ENCODE assay signal across 1 cellular context in the genomic region with DNA sequence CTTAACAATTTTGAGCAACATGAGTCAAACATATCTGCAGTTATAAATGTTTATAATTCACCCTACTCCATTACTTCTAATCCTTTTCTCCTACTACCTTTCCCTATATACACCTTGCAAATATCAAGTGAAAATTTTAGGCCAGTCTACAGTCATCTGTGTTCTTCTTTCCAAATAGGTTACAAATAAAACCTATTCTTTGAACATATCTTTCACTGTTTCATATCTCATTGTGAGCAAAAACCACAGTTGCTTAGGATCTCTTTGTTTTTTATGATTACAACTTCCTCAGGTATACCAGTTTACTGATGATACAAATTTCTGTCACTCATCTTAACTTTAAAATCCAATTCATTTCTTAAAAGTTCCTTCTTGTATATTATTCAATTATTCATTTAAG.
TF ChIP-seq lines count a peak whose summit lies in the region.

No MANE protein-coding gene starts in this region.

TF ChIP-seq in GM12878, 131 proteins besides CTCF, POLR2A, EP300 and RAD21 (continued from another document):
- TF ChIP-seq, protein P1, sequence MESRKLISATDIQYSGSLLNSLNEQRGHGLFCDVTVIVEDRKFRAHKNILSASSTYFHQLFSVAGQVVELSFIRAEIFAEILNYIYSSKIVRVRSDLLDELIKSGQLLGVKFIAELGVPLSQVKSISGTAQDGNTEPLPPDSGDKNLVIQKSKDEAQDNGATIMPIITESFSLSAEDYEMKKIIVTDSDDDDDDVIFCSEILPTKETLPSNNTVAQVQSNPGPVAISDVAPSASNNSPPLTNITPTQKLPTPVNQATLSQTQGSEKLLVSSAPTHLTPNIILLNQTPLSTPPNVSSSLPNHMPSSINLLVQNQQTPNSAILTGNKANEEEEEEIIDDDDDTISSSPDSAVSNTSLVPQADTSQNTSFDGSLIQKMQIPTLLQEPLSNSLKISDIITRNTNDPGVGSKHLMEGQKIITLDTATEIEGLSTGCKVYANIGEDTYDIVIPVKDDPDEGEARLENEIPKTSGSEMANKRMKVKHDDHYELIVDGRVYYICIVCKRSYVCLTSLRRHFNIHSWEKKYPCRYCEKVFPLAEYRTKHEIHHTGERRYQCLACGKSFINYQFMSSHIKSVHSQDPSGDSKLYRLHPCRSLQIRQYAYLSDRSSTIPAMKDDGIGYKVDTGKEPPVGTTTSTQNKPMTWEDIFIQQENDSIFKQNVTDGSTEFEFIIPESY (IDR thresholded peaks at IDR 0.05): no peak
- TF ChIP-seq HDAC6 (IDR thresholded peaks at IDR 0.05; ENCODE audit: unreplicated experiment) (no peak), STAT3 (IDR thresholded peaks at IDR 0.05; ENCODE audit: low read depth, low read length) (no peak), TCF12 (IDR thresholded peaks at IDR 0.05; ENCODE audit: low read depth, low read length) (no peak), JUND (IDR thresholded peaks at IDR 0.05; ENCODE audit: low read depth, low read length) (no peak), NR2C2 (IDR thresholded peaks at IDR 0.05; ENCODE audit: borderline replicate concordance, control insufficient read depth, insufficient read length, low read depth) (no peak), IKZF2 (IDR thresholded peaks at IDR 0.05) (no peak), SUPT20H (IDR thresholded peaks at IDR 0.05; ENCODE audit: borderline replicate concordance, control insufficient read depth, low read depth, low read length) (no peak), ZNF24 (IDR thresholded peaks at IDR 0.05) (no peak)
- TF ChIP-seq, protein P2, sequence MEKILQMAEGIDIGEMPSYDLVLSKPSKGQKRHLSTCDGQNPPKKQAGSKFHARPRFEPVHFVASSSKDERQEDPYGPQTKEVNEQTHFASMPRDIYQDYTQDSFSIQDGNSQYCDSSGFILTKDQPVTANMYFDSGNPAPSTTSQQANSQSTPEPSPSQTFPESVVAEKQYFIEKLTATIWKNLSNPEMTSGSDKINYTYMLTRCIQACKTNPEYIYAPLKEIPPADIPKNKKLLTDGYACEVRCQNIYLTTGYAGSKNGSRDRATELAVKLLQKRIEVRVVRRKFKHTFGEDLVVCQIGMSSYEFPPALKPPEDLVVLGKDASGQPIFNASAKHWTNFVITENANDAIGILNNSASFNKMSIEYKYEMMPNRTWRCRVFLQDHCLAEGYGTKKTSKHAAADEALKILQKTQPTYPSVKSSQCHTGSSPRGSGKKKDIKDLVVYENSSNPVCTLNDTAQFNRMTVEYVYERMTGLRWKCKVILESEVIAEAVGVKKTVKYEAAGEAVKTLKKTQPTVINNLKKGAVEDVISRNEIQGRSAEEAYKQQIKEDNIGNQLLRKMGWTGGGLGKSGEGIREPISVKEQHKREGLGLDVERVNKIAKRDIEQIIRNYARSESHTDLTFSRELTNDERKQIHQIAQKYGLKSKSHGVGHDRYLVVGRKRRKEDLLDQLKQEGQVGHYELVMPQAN (conservative IDR thresholded peaks at IDR 0.05): no peak
- TF ChIP-seq, protein P3, sequence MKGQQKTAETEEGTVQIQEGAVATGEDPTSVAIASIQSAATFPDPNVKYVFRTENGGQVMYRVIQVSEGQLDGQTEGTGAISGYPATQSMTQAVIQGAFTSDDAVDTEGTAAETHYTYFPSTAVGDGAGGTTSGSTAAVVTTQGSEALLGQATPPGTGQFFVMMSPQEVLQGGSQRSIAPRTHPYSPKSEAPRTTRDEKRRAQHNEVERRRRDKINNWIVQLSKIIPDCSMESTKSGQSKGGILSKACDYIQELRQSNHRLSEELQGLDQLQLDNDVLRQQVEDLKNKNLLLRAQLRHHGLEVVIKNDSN (IDR thresholded peaks at IDR 0.05; ENCODE audit: borderline replicate concordance, extremely low read length, insufficient read depth, low read depth, low read length): no peak
